Comparison of ENCODE assay signal across 20 cellular contexts in genomic region chr5:94614156-94614805, GRCh38.
"Had no signal": no experiment of that assay in that cellular context is flagged by ENCODE, and none has a peak within 500 bp of the region (broad histone marks: within the 10 kb centered on the region; RNA-seq: fewer than 3 reads in every experiment).

No MANE protein-coding gene starts in this region.

- H3K9me3 ChIP-seq: SJSA1 had no signal

- H3K27me3 ChIP-seq: SJSA1 had no signal

- H3K9me3 Mint-ChIP-seq: IgD-negative memory B cell had no signal

- DNase-seq: NCI-H1048; NCI-H1105; NCI-H1436 treated with DMSO at 0.1 percent for 48 hours; NCI-H187 treated with DMSO at 0.1 percent for 48 hours; NCI-H2029 treated with DMSO at 0.1 percent for 48 hours; NCI-H2171 treated with DMSO at 0.1 percent for 48 hours; NCI-H345; NCI-H526 treated with DMSO at 0.1 percent for 48 hours; NCI-H748 treated with DMSO at 0.1 percent for 48 hours; NK-92 treated with Interleukin-12 subunit alpha and Interleukin-12 subunit beta, amount 100 ng/mL, for 24 hours; SHP77 treated with DMSO at 0.1 percent for 48 hours had no signal

- ATAC-seq: Panc1, PC-3, Right ventricle myocardium inferior had no signal

- H3K4me3 Mint-ChIP-seq: IgD-negative memory B cell had no signal

- FAIRE-seq: HTR-8/SVneo, K562 had no signal

- H3K4me3 ChIP-seq: K562, SJSA1, SK-N-MC had no signal

- H3K36me3 Mint-ChIP-seq: IgD-negative memory B cell had no signal

- H3K27me3 Mint-ChIP-seq: IgD-negative memory B cell had no signal

- H3K27ac Mint-ChIP-seq: IgD-negative memory B cell had no signal

- H3K27ac ChIP-seq: HL-60, SJSA1, SK-N-MC had no signal
